Comparison of ENCODE assay signal across 21 cellular contexts in the genomic region with DNA sequence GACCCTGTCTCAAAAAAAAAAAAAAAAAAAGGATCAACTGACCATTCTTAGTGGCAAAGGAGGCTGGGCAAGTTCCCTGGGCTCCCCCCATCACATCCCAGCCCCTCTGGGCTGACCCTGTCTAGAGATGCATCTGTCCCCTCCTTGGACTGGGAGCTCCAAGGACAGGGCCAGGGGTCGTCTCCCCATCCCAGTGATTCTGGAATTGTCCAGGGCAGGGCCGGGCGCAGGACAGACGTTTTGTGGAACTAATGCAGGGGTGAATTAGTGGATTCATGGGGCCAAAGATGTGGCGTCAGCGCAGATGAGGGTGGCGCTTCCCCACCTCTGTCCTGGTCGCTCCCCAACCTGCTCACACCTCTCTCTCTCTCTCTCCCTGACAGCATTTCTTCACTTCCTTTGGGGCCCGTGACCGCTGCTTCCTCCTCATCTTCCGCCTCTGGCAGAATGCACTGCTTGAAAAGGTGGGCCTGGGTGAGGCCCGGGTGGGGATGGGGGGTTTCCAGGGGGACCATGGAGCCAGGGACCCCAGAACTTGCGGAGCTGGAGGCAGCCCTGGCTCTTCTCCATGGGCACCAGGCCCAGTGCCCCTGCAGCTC. TPM values are rescaled to one million over a fixed set of nuclear protein-coding genes. Genes with fewer than 3 reads are reported as not detected.
A peak's percentile ranks its signal among the peaks of the same experiment; 100 is the strongest.
DNase-seq lines count a peak whose midpoint lies in the region; ATAC-seq and TF ChIP-seq lines count a peak whose summit lies in the region.
"Had no signal": no experiment of that assay in that cellular context is flagged by ENCODE, and none has a peak within 500 bp of the region (broad histone marks: within the 10 kb centered on the region; RNA-seq: fewer than 3 reads in every experiment).

No MANE protein-coding gene starts in this region.

- H3K79me2 ChIP-seq in hepatocyte, result peaks cover 27% of the 10 kb centered on the region

- no peak overlapping the region for H2AFZ ChIP-seq in hepatocyte
- H2AFZ ChIP-seq: GM23248, PC-9 had no signal

- no peak for DNase-seq in activated naive CD4-positive, alpha-beta T cell treated with anti-CD3 and anti-CD28 coated beads, Interleukin-2, amount 10 ng/mL, durations not matched to agents 7 days and 5 days
- no peak for DNase-seq in activated naive CD4-positive, alpha-beta T cell treated with Interleukin-2 at 50 U/mL for 16 hours
- peak in 2 of 3 donors; percentile 37 to 62 for DNase-seq in Peyer's patch
- DNase-seq in activated naive CD8-positive, alpha-beta T cell treated with anti-CD3 and anti-CD28 coated beads, Interleukin-2, amount 10 ng/mL, durations not matched to agents 7 days and 5 days, result peak; percentile 49
- peak; percentile 87 for DNase-seq in spleen
- DNase-seq in psoas muscle, result no peak
- DNase-seq in hepatocyte (ENCODE audit: low spot score), result no peak
- DNase-seq: cerebellar nuclear complex; foreskin keratinocyte; GM23248; Karpas-422; left lung; NCI-H1105 treated with DMSO at 0.1 percent for 48 hours; NCI-H774; PC-9; stimulated activated CD4-positive, alpha-beta T cell treated with anti-CD3 and anti-CD28 coated beads, Interleukin-12 subunit alpha, Interleukin-12 subunit beta, amount 100 ng/mL, for 4 hours had no signal

- H3K4me1 ChIP-seq in Peyer's patch (peaks cover 0 to 48% (median 17%) of the 10 kb centered on the region in 4 donors), spleen (peaks cover 28 to 100% (median 81%) of the 10 kb centered on the region in 6 donors), psoas muscle (peaks cover 8% of the 10 kb centered on the region), hepatocyte (ENCODE audit: insufficient read depth) (peaks cover 8% of the 10 kb centered on the region)
- H3K4me1 ChIP-seq: foreskin keratinocyte had no signal

- peak overlapping the region; percentile 52 for H3K27ac Mint-ChIP-seq in activated naive CD4-positive, alpha-beta T cell treated with anti-CD3 and anti-CD28 coated beads, Interleukin-2, amount 10 ng/mL, durations not matched to agents 7 days and 5 days
- H3K27ac Mint-ChIP-seq in activated naive CD8-positive, alpha-beta T cell treated with anti-CD3 and anti-CD28 coated beads, Interleukin-2, amount 10 ng/mL, durations not matched to agents 7 days and 5 days, result peak overlapping the region; percentile 21
- H3K27ac Mint-ChIP-seq: progenitor cell of endocrine pancreas had no signal

- WGBS in spleen, 5 donors, result 38 to 71% (median 58%) methylated on average over 13 of the region's 13 CpGs
- 80 to 88% (median 85%) methylated on average over 13 of the region's 13 CpGs for WGBS in psoas muscle, 3 donors
- WGBS in hepatocyte (ENCODE audit: low lambda C conversion rate, missing lambda C conversion rate), result 97% methylated on average over 13 of the region's 13 CpGs

- POLR2A ChIA-PET in activated naive CD8-positive, alpha-beta T cell treated with anti-CD3 and anti-CD28 coated beads, Interleukin-2, amount 10 ng/mL, durations not matched to agents 7 days and 5 days (lab: Charles Lee), result interaction anchor here (0.9 to 1.1 kb wide), 3 partner anchors 8 to 334 kb away, joined by 3 to 4 read pairs (median 3); a partner anchor contains a TSS

- no peaks in the 10 kb centered on the region for H3K9me3 Mint-ChIP-seq in activated naive CD4-positive, alpha-beta T cell treated with anti-CD3 and anti-CD28 coated beads, Interleukin-2, amount 10 ng/mL, durations not matched to agents 7 days and 5 days
- H3K9me3 Mint-ChIP-seq in activated naive CD8-positive, alpha-beta T cell treated with anti-CD3 and anti-CD28 coated beads, Interleukin-2, amount 10 ng/mL, durations not matched to agents 7 days and 5 days, result no peaks in the 10 kb centered on the region

- H3K4me3 ChIP-seq in Peyer's patch, result no peak overlapping the region
- peak overlapping the region in 1 of 8 donors; percentile 47 for H3K4me3 ChIP-seq in spleen
- H3K4me3 ChIP-seq in psoas muscle, result no peak overlapping the region
- H3K4me3 ChIP-seq in hepatocyte, result no peak overlapping the region
- H3K4me3 ChIP-seq: GM23248, left lung, PC-9 had no signal

- no peak for TF ChIP-seq POLR2A in Peyer's patch (IDR thresholded peaks at IDR 0.05)
- TF ChIP-seq POLR2A in spleen (IDR thresholded peaks at IDR 0.05), result no peak

- H4K20me1 ChIP-seq in hepatocyte (ENCODE audit: insufficient read depth, poor library complexity, severe bottlenecking), result peaks cover 4% of the 10 kb centered on the region

- ATAC-seq in activated naive CD8-positive, alpha-beta T cell treated with anti-CD3 and anti-CD28 coated beads, Interleukin-2, amount 10 ng/mL, durations not matched to agents 7 days and 5 days (ENCODE audit: low read depth), result peak; percentile 38
- ATAC-seq in psoas muscle (no peak), GM18502 (IDR thresholded peaks at IDR 0.05; ENCODE audit: poor library complexity, unreplicated experiment) (no peak)
- ATAC-seq: foreskin keratinocyte, left lung had no signal

- no peaks in the 10 kb centered on the region for H3K9me3 ChIP-seq in Peyer's patch
- no peaks in the 10 kb centered on the region for H3K9me3 ChIP-seq in spleen
- no peaks in the 10 kb centered on the region for H3K9me3 ChIP-seq in psoas muscle
- no peaks in the 10 kb centered on the region for H3K9me3 ChIP-seq in hepatocyte (ENCODE audit: low read depth)
- H3K9me3 ChIP-seq: left lung had no signal

- H3K27me3 Mint-ChIP-seq in activated naive CD4-positive, alpha-beta T cell treated with anti-CD3 and anti-CD28 coated beads, Interleukin-2, amount 10 ng/mL, durations not matched to agents 7 days and 5 days, result no peaks in the 10 kb centered on the region
- no peaks in the 10 kb centered on the region for H3K27me3 Mint-ChIP-seq in activated naive CD8-positive, alpha-beta T cell treated with anti-CD3 and anti-CD28 coated beads, Interleukin-2, amount 10 ng/mL, durations not matched to agents 7 days and 5 days
- H3K27me3 Mint-ChIP-seq: progenitor cell of endocrine pancreas had no signal

- intact Hi-C loops in spleen (cut with DNase I; ENCODE audit: low total_unique reads) (no loop called here), psoas muscle (cut with DNase I) (no loop called here)

- no peak overlapping the region for H3K4me2 ChIP-seq in hepatocyte
- H3K4me2 ChIP-seq: PC-9 had no signal

- CTCF ChIA-PET in activated naive CD4-positive, alpha-beta T cell treated with anti-CD3 and anti-CD28 coated beads, Interleukin-2, amount 10 ng/mL, durations not matched to agents 7 days and 5 days (lab: Charles Lee), result interaction anchor here (0.7 to 5.4 kb wide), 2 partner anchors 32 to 38 kb away, joined by 3 to 65 read pairs; no protein-coding TSS in a partner anchor

- H3K36me3 ChIP-seq in Peyer's patch (peaks cover 0 to 37% (median 0%) of the 10 kb centered on the region in 3 donors), spleen (peaks cover 3 to 93% (median 51%) of the 10 kb centered on the region in 6 donors), psoas muscle (ENCODE audit: insufficient read depth in 1 of 2, low read depth in 1 of 2) (peaks cover 0 to 63% of the 10 kb centered on the region in 2 donors), hepatocyte (replicated peaks; ENCODE audit: insufficient read depth, low read depth) (no peaks in the 10 kb centered on the region)

- H3K36me3 Mint-ChIP-seq in activated naive CD4-positive, alpha-beta T cell treated with anti-CD3 and anti-CD28 coated beads, Interleukin-2, amount 10 ng/mL, durations not matched to agents 7 days and 5 days, result peaks cover 65% of the 10 kb centered on the region
- peaks cover 41% of the 10 kb centered on the region for H3K36me3 Mint-ChIP-seq in activated naive CD8-positive, alpha-beta T cell treated with anti-CD3 and anti-CD28 coated beads, Interleukin-2, amount 10 ng/mL, durations not matched to agents 7 days and 5 days

- no peaks in the 10 kb centered on the region for H3K9me2 ChIP-seq in hepatocyte (replicated peaks; ENCODE audit: insufficient read depth)

- H3K27ac ChIP-seq in Peyer's patch (peak overlapping the region in 3 of 4 donors; percentile 9 to 55 (median 22)), spleen (peak overlapping the region; percentile 44 to 99 (median 73)), psoas muscle (no peak overlapping the region), hepatocyte (no peak overlapping the region)
- H3K27ac ChIP-seq: foreskin keratinocyte, GM23248, PC-9 had no signal

- no peaks in the 10 kb centered on the region for H3K27me3 ChIP-seq in Peyer's patch
- no peaks in the 10 kb centered on the region for H3K27me3 ChIP-seq in spleen (replicated peaks in 1 of 7)
- H3K27me3 ChIP-seq in psoas muscle (ENCODE audit: insufficient read depth in 3 of 3, low read length in 2 of 3), result no peaks in the 10 kb centered on the region
- no peaks in the 10 kb centered on the region for H3K27me3 ChIP-seq in hepatocyte
- H3K27me3 ChIP-seq: foreskin keratinocyte, left lung had no signal

- H3K4me1 Mint-ChIP-seq in activated naive CD4-positive, alpha-beta T cell treated with anti-CD3 and anti-CD28 coated beads, Interleukin-2, amount 10 ng/mL, durations not matched to agents 7 days and 5 days, result peaks cover 65% of the 10 kb centered on the region
- peaks cover 50% of the 10 kb centered on the region for H3K4me1 Mint-ChIP-seq in activated naive CD8-positive, alpha-beta T cell treated with anti-CD3 and anti-CD28 coated beads, Interleukin-2, amount 10 ng/mL, durations not matched to agents 7 days and 5 days

- TF ChIP-seq CTCF in Peyer's patch (IDR thresholded peaks at IDR 0.05) (no peak), spleen (IDR thresholded peaks at IDR 0.05 in 8 of 11, conservative IDR thresholded peaks at IDR 0.05 in 3 of 11) (no peak), psoas muscle (IDR thresholded peaks at IDR 0.05) (no peak), hepatocyte (IDR thresholded peaks at IDR 0.05; ENCODE audit: poor library complexity) (no peak)

- H3K4me3 Mint-ChIP-seq in activated naive CD4-positive, alpha-beta T cell treated with anti-CD3 and anti-CD28 coated beads, Interleukin-2, amount 10 ng/mL, durations not matched to agents 7 days and 5 days, result no peak overlapping the region
- peak overlapping the region; percentile 55 for H3K4me3 Mint-ChIP-seq in activated naive CD8-positive, alpha-beta T cell treated with anti-CD3 and anti-CD28 coated beads, Interleukin-2, amount 10 ng/mL, durations not matched to agents 7 days and 5 days

RNA-seq across cellular contexts. Expression of a gene that starts 11.1 kb away (rescaled TPM):
- 100 to 1,000 TPM in 1 of 4 donors, 10 to 100 TPM in 2, 1 to 10 TPM in 1; 6.0 to 135 (median 61.6) TPM for total RNA-seq in Peyer's patch
- 100 to 1,000 TPM; 173 to 187 TPM for total RNA-seq in activated naive CD8-positive, alpha-beta T cell treated with anti-CD3 and anti-CD28 coated beads, Interleukin-2, amount 10 ng/mL, durations not matched to agents 7 days and 5 days
- 100 to 1,000 TPM in 5 of 7 donors, 10 to 100 TPM in 2; 80.3 to 177 (median 118) TPM for total RNA-seq in spleen
- 10 to 100 TPM; 30.0 to 63.2 (median 30.4) TPM for polyA plus RNA-seq in spleen
- total RNA-seq in psoas muscle, result 10 to 100 TPM; 36.3 to 55.0 (median 38.3) TPM
- polyA plus RNA-seq in psoas muscle, result 10 to 100 TPM; 15.6 to 33.4 (median 17.4) TPM
- 34.8 and 35.4 TPM in 2 replicates for total RNA-seq in hepatocyte
- polyA plus RNA-seq in hepatocyte, result 80.2 and 92.4 TPM in 2 replicates

RNA-seq across cellular contexts. Expression of a gene that starts 19.1 kb away (rescaled TPM):
- total RNA-seq in Peyer's patch (1 to 10 TPM; 2.8 to 9.1 (median 5.1) TPM), spleen (10 to 100 TPM; 11.3 to 28.1 (median 16.7) TPM), psoas muscle (100 to 1,000 TPM in 3 of 4 donors, 10 to 100 TPM in 1; 95.9 to 345 (median 218) TPM), hepatocyte (0.20 and 0.60 TPM in 2 replicates)
- total RNA-seq in activated naive CD8-positive, alpha-beta T cell treated with anti-CD3 and anti-CD28 coated beads, Interleukin-2, amount 10 ng/mL, durations not matched to agents 7 days and 5 days, result 1 to 10 TPM in 1 of 2 experiments, under 1 TPM in 1; 0.85 to 1.2 TPM
- polyA plus RNA-seq in spleen (1 to 10 TPM; 3.7 to 7.4 (median 5.9) TPM), psoas muscle (100 to 1,000 TPM in 2 of 3 donors, 10 to 100 TPM in 1; 55.6 to 282 (median 248) TPM), hepatocyte (2.5 and 3.1 TPM in 2 replicates)

RNA-seq across cellular contexts. Expression of a gene that starts 30.3 kb away (rescaled TPM):
- total RNA-seq in Peyer's patch, result 1 to 10 TPM in 1 of 4 donors, under 1 TPM in 1, not detected in 2; 0.67 to 1.4 TPM
- total RNA-seq in activated naive CD8-positive, alpha-beta T cell treated with anti-CD3 and anti-CD28 coated beads, Interleukin-2, amount 10 ng/mL, durations not matched to agents 7 days and 5 days, result under 1 TPM in 1 of 2 experiments, not detected in 1; 0.20 TPM
- 1 to 10 TPM; 1.0 to 4.3 (median 2.4) TPM for total RNA-seq in spleen
- polyA plus RNA-seq in spleen, result 1 to 10 TPM in 2 of 3 donors, under 1 TPM in 1; 0.86 to 2.4 (median 1.1) TPM
- total RNA-seq in psoas muscle, result 10 to 100 TPM in 2 of 4 donors, 1 to 10 TPM in 2; 2.5 to 17.7 (median 8.1) TPM
- 10 to 100 TPM in 1 of 3 donors, 1 to 10 TPM in 2; 1.6 to 12.6 (median 5.2) TPM for polyA plus RNA-seq in psoas muscle
- 150 and 162 TPM in 2 replicates for total RNA-seq in hepatocyte
- polyA plus RNA-seq in hepatocyte, result 206 and 241 TPM in 2 replicates
- total RNA-seq: endothelial cell of umbilical vein, foreskin keratinocyte, GM23248, myocyte had no signal
- polyA plus RNA-seq: AG04450, foreskin keratinocyte, GM23248 had no signal

RNA-seq across cellular contexts. Expression of a gene that starts 47.2 kb away (rescaled TPM):
- 10 to 100 TPM in 1 of 4 donors, 1 to 10 TPM in 3; 7.0 to 15.7 (median 7.4) TPM for total RNA-seq in Peyer's patch
- total RNA-seq in activated naive CD8-positive, alpha-beta T cell treated with anti-CD3 and anti-CD28 coated beads, Interleukin-2, amount 10 ng/mL, durations not matched to agents 7 days and 5 days, result 10 to 100 TPM; 21.4 to 24.9 TPM
- total RNA-seq in spleen, result 10 to 100 TPM; 10.4 to 22.9 (median 16.6) TPM
- polyA plus RNA-seq in spleen, result 1 to 10 TPM; 1.5 to 3.0 (median 1.6) TPM
- total RNA-seq in psoas muscle, result 1 to 10 TPM; 1.5 to 4.2 (median 2.0) TPM
- polyA plus RNA-seq in psoas muscle, result 1 to 10 TPM in 1 of 3 donors, under 1 TPM in 2; 0.83 to 1.3 (median 0.93) TPM
- total RNA-seq in hepatocyte, result 9.5 and 10.6 TPM in 2 replicates
- polyA plus RNA-seq in hepatocyte, result 3.5 and 3.6 TPM in 2 replicates

Comparison
In these comparisons a context has a peak if more than half of its experiments do, and no peak if none do; other contexts are left out.
1. DNase-seq: peak in Peyer's patch (2 of 3), activated naive CD8-positive, alpha-beta T cell treated with anti-CD3 and anti-CD28 coated beads, Interleukin-2, amount 10 ng/mL, durations not matched to agents 7 days and 5 days (single experiment) and spleen (single experiment); none in activated naive CD4-positive, alpha-beta T cell treated with anti-CD3 and anti-CD28 coated beads, Interleukin-2, amount 10 ng/mL, durations not matched to agents 7 days and 5 days (single experiment), activated naive CD4-positive, alpha-beta T cell treated with Interleukin-2 at 50 U/mL for 16 hours (single experiment), psoas muscle (0 of 2) and hepatocyte (single experiment).
2. H3K27ac ChIP-seq: peak in Peyer's patch (3 of 4) and spleen (8 of 8); none in psoas muscle (single experiment) and hepatocyte (single experiment).